In the genomic region with DNA sequence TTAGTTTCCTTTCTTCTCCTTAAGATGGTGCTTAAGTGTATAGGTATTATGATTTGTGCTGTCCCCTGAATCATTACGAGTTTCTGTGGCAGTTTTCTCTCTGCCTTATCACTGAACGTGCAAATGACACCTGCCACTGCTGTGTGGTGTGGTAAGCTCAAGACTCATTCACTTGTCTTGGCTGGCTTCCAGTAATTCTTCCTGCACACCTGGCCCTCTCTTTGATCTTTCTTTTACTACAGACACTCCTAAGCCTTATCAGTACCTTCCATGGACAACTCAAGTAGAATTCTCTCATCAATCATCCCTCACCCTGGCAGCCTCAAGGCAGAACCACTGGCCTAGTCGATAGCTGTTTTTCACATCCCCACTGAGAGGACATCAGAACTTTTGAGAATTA, we compare ENCODE assay signal across 18 cellular contexts.
A peak's percentile ranks its signal among the peaks of the same experiment; 100 is the strongest.
DNase-seq lines count a peak whose midpoint lies in the region; ATAC-seq, FAIRE-seq and TF ChIP-seq lines count a peak whose summit lies in the region.
"Had no signal": no experiment of that assay in that cellular context is flagged by ENCODE, and none has a peak within 500 bp of the region (broad histone marks: within the 10 kb centered on the region; RNA-seq: fewer than 3 reads in every experiment).

No MANE protein-coding gene starts in this region.

- H3K4me3 ChIP-seq in pancreas, result no peak overlapping the region
- H3K4me3 ChIP-seq: dorsolateral prefrontal cortex, Peyer's patch, prostate gland had no signal

- no peak overlapping the region for H3K4ac ChIP-seq in H9 (ENCODE audit: low read depth, low read length)

- H3K36me3 Mint-ChIP-seq in H9 (ENCODE audit: insufficient read depth in 1 of 3, low read depth in 3 of 3), result no peaks in the 10 kb centered on the region

- H3K9ac ChIP-seq in H9 (ENCODE audit: extremely low read depth, insufficient read length, low read length), result no peak overlapping the region

- H3K23me2 ChIP-seq in H9 (ENCODE audit: insufficient read length, low read depth, low read length, poor library complexity, severe bottlenecking), result no peaks in the 10 kb centered on the region

- H3K18ac ChIP-seq in H9 (ENCODE audit: insufficient read length, low read depth, low read length), result no peak overlapping the region

- no peak overlapping the region for H3K27ac Mint-ChIP-seq in H9

- TF ChIP-seq CTCF in pancreas (IDR thresholded peaks at IDR 0.05) (no peak), H9 (conservative IDR thresholded peaks at IDR 0.05) (no peak)

- no peak overlapping the region for H3K23ac ChIP-seq in H9 (ENCODE audit: insufficient read length, low read depth, low read length)

- H2BK15ac ChIP-seq in H9 (ENCODE audit: low read depth, low read length), result no peak overlapping the region

- DNase-seq in NCI-H2171 treated with DMSO at 0.1 percent for 48 hours (lab: John Stamatoyannopoulos, UW) (peak; percentile 18), NCI-H2171 (lab: John Stamatoyannopoulos, UW) (no peak), NCI-H1105 (lab: John Stamatoyannopoulos, UW) (peak; percentile 70), SW480 (ENCODE audit: low spot score) (peak; percentile 89), pancreas (peak in 1 of 6 donors; percentile 13), H9 (no peak), DMS79 (lab: John Stamatoyannopoulos, UW) (no peak)
- DNase-seq: 8988T; activated naive CD4-positive, alpha-beta T cell; dorsolateral prefrontal cortex; GDM1; hypothalamus; NCI-H446 had no signal

- no peak overlapping the region for H2BK120ac ChIP-seq in H9 (ENCODE audit: low read depth, low read length, poor library complexity, severe bottlenecking)

- WGBS in pancreas, 2 donors, result 9 to 10% methylated on average over 3 of the region's 3 CpGs
- WGBS in H9 (ENCODE audit: extremely low coverage, insufficient read length, low lambda C conversion rate), result no CpG with 5 or more reads among the region's 3 CpGs

- FAIRE-seq in pancreas (lab: Jason Lieb, UNC), result no peak

- H4K20me1 ChIP-seq in H9 (ENCODE audit: control insufficient read depth, insufficient read depth, insufficient read length), result no peaks in the 10 kb centered on the region

- H4K91ac ChIP-seq in H9 (ENCODE audit: insufficient read length, low read depth, low read length), result no peak overlapping the region

- no peak overlapping the region for H3K56ac ChIP-seq in H9 (ENCODE audit: insufficient read length, low read depth, low read length)

- no peaks in the 10 kb centered on the region for H3K79me1 ChIP-seq in H9 (ENCODE audit: insufficient read depth, low read depth, low read length, poor library complexity, severe bottlenecking)

- H3T11ph ChIP-seq in H9 (ENCODE audit: low read length), result no peak overlapping the region

- H3K4me1 ChIP-seq in pancreas, result no peaks in the 10 kb centered on the region
- H3K4me1 ChIP-seq in H9 (ENCODE audit: insufficient read depth, low read length), result no peaks in the 10 kb centered on the region
- H3K4me1 ChIP-seq: prostate gland had no signal

- H3K14ac ChIP-seq in H9 (ENCODE audit: insufficient read depth, low read length), result no peak overlapping the region

- no peak overlapping the region for H3K4me3 Mint-ChIP-seq in H9

- ATAC-seq in pancreas, result peak in 3 of 4 donors; percentile 57 to 72 (median 61)
- no peak for ATAC-seq in GM18511 (IDR thresholded peaks at IDR 0.05; ENCODE audit: unreplicated experiment)
- ATAC-seq: left lobe of liver had no signal

- no peak overlapping the region for H2AK5ac ChIP-seq in H9 (ENCODE audit: insufficient read length, low read length)

- H3K36me3 ChIP-seq in pancreas, result no peaks in the 10 kb centered on the region
- H3K36me3 ChIP-seq: Peyer's patch, prostate gland had no signal

- no peak overlapping the region for H2BK20ac ChIP-seq in H9 (ENCODE audit: low read depth, low read length, poor library complexity, severe bottlenecking)

- no peak overlapping the region for H2BK5ac ChIP-seq in H9 (ENCODE audit: insufficient read length, low read length)

- H4K5ac ChIP-seq in H9 (ENCODE audit: insufficient read length, low read depth, low read length), result no peak overlapping the region

- no peaks in the 10 kb centered on the region for H3K79me2 ChIP-seq in H9 (ENCODE audit: insufficient read depth, low read length)

- H3K27me3 Mint-ChIP-seq in H9 (ENCODE audit: low read depth), result no peaks in the 10 kb centered on the region

- no peaks in the 10 kb centered on the region for H3K27me3 ChIP-seq in pancreas
- H3K27me3 ChIP-seq in H9 (ENCODE audit: insufficient read depth, low read length), result no peaks in the 10 kb centered on the region
- H3K27me3 ChIP-seq: dorsolateral prefrontal cortex, Peyer's patch had no signal

- H3K9me3 ChIP-seq in pancreas (no peaks in the 10 kb centered on the region), H9 (ENCODE audit: control insufficient read depth, low read depth, low read length) (no peaks in the 10 kb centered on the region)
- H3K9me3 ChIP-seq: Peyer's patch, prostate gland had no signal

- H3K9me3 Mint-ChIP-seq in H9, result no peaks in the 10 kb centered on the region

- no peak overlapping the region for H4K8ac ChIP-seq in H9 (replicated peaks; ENCODE audit: insufficient read length, low read depth, low read length)

- H3K4me2 ChIP-seq in H9 (ENCODE audit: insufficient read depth, insufficient read length, low read length), result no peak overlapping the region

- intact Hi-C loops in pancreas (cut with DNase I), result no loop called here

- no peak overlapping the region for H2AFZ ChIP-seq in H9 (ENCODE audit: low read length)

- no peak overlapping the region for H2BK12ac ChIP-seq in H9 (ENCODE audit: insufficient read length, low read depth, low read length)

- H3K4me1 Mint-ChIP-seq in H9, result peaks cover 0 to 8% of the 10 kb centered on the region in 2 experiments; a peak in 2 of 4 replicates

- H3K27ac ChIP-seq in pancreas (no peak overlapping the region), H9 (ENCODE audit: insufficient read length, low read depth, low read length) (no peak overlapping the region)
- H3K27ac ChIP-seq: C4-2B, dorsolateral prefrontal cortex, Peyer's patch, prostate gland had no signal

Comparison
In these comparisons a context has a peak if more than half of its experiments do, and no peak if none do; other contexts are left out.
1. DNase-seq: peak in NCI-H2171 treated with DMSO at 0.1 percent for 48 hours (single experiment), NCI-H1105 (single experiment) and SW480 (single experiment); none in NCI-H2171 (single experiment), H9 (single experiment) and DMS79 (single experiment).